ENCODE assay signal across 9 cellular contexts in the genomic region with DNA sequence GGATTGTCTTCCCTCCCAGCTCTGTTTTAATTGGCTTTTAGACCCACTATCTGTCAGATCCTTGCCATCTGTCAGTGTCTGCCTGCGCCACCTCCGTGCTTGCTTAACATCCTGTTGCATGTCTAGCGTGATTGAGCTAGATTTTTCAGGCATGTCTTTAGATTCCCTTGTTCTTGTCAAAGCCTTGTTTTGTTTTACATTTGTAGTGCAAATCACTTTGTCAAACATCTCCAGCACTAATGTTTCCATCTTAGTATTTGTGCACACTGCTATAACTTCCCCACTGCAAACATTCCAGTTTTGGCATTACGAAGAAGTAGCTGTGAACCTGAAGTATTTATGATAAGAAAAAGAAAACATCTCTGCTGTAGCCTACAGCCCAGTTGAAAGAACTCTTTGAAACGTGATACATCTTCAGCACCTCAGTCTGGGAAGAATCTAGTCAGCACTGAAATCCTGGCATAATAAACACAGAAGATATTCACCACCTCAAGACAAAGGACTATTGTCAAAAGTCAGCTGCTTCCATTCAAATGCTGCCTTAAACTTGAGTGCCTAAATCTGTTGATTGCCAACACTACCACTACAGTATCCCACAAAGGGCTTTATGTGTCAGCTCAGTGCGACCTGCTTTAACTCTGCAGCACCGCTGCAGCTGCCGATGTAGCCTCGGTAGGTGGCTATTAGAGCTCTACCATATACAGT.
A peak's percentile ranks its signal among the peaks of the same experiment; 100 is the strongest.
DNase-seq lines count a peak whose midpoint lies in the region; ATAC-seq and TF ChIP-seq lines count a peak whose summit lies in the region.
"Had no signal": no experiment of that assay in that cellular context is flagged by ENCODE, and none has a peak within 500 bp of the region (broad histone marks: within the 10 kb centered on the region; RNA-seq: fewer than 3 reads in every experiment).

No MANE protein-coding gene starts in this region.

- H3K27ac ChIP-seq in neutrophil: peak overlapping the region; percentile 32

- H3K36me3 ChIP-seq in neutrophil: no peaks in the 10 kb centered on the region

- DNase-seq in EH (ENCODE audit: low read depth) (peak; percentile 71), NCI-H526 (lab: John Stamatoyannopoulos, UW) (peak; percentile 70 to 73), epithelial cell of esophagus (ENCODE audit: low read depth) (peak; percentile 71)
- no peak for DNase-seq in activated CD4-positive, CD25-positive, alpha-beta regulatory T cell (lab: John Stamatoyannopoulos, UW)
- DNase-seq: stimulated activated CD4-positive, alpha-beta T cell treated with anti-CD3 and anti-CD28 coated beads, Interleukin-4, amount 100 ng/mL, for 24 hours had no signal

- H3K4me1 ChIP-seq in neutrophil (ENCODE audit: control insufficient read depth in 1 of 2, insufficient read depth in 1 of 2, low read depth in 1 of 2, low read length in 1 of 2): peaks cover 26 to 34% of the 10 kb centered on the region in 2 experiments

- H3K27me3 ChIP-seq in neutrophil: no peaks in the 10 kb centered on the region

- H3K9me3 ChIP-seq in neutrophil: no peaks in the 10 kb centered on the region

- TF ChIP-seq CTCF in epithelial cell of esophagus (IDR thresholded peaks at IDR 0.05; ENCODE audit: insufficient read depth, low read depth, low read length, missing control alignments) (no peak), neutrophil (IDR thresholded peaks at IDR 0.05) (no peak)

- H3K4me3 ChIP-seq in epithelial cell of esophagus (ENCODE audit: low read length): no peak overlapping the region
- H3K4me3 ChIP-seq in neutrophil (ENCODE audit: low read depth in 1 of 2, low read length in 1 of 2): no peak overlapping the region

- no peak for ATAC-seq in HG03135 (IDR thresholded peaks at IDR 0.05; ENCODE audit: unreplicated experiment)
- ATAC-seq in GM18907 (IDR thresholded peaks at IDR 0.05; ENCODE audit: unreplicated experiment): no peak
- ATAC-seq in GM18511 (IDR thresholded peaks at IDR 0.05; ENCODE audit: unreplicated experiment): no peak

Comparison
In these comparisons a context has a peak if more than half of its experiments do, and no peak if none do; other contexts are left out.
1. DNase-seq: peak in EH (single experiment), NCI-H526 (2 of 2) and epithelial cell of esophagus (single experiment); none in activated CD4-positive, CD25-positive, alpha-beta regulatory T cell (0 of 4).